In genomic region chr1:213331776-213332175, GRCh38 we compare ENCODE assay signal across 18 cellular contexts.
DNase-seq lines count a peak whose midpoint lies in the region; ATAC-seq and TF ChIP-seq lines count a peak whose summit lies in the region.
"Had no signal": no experiment of that assay in that cellular context is flagged by ENCODE, and none has a peak within 500 bp of the region (broad histone marks: within the 10 kb centered on the region; RNA-seq: fewer than 3 reads in every experiment).

No MANE protein-coding gene starts in this region.

- H3K4me3 Mint-ChIP-seq in endothelial cell (ENCODE audit: unreplicated experiment) = no peak overlapping the region
- H3K4me3 Mint-ChIP-seq: CD4-positive, alpha-beta memory T cell; HFFc6; IgD-negative memory B cell had no signal

- peak overlapping the region; percentile 61 for H3K27ac Mint-ChIP-seq in endothelial cell (ENCODE audit: unreplicated experiment)
- H3K27ac Mint-ChIP-seq: CD4-positive, alpha-beta memory T cell; HFFc6 had no signal

- no peaks in the 10 kb centered on the region for H3K9me3 ChIP-seq in upper lobe of right lung
- H3K9me3 ChIP-seq: A549 had no signal

- H3K9me3 Mint-ChIP-seq in endothelial cell (ENCODE audit: unreplicated experiment) = no peaks in the 10 kb centered on the region
- H3K9me3 Mint-ChIP-seq: CD4-positive, alpha-beta memory T cell; HFFc6; IgD-negative memory B cell had no signal

- H3K27ac ChIP-seq in upper lobe of right lung = no peak overlapping the region
- H3K27ac ChIP-seq: A549, C4-2B had no signal

- H3K27me3 ChIP-seq in upper lobe of right lung = no peaks in the 10 kb centered on the region

- intact Hi-C loops in upper lobe of right lung (cut with DNase I) = no loop called here

- peaks cover 41% of the 10 kb centered on the region for H3K4me1 Mint-ChIP-seq in endothelial cell (ENCODE audit: unreplicated experiment)
- H3K4me1 Mint-ChIP-seq: CD4-positive, alpha-beta memory T cell; IgD-negative memory B cell had no signal

- TF ChIP-seq CTCF in endothelial cell (IDR thresholded peaks at IDR 0.05; ENCODE audit: unreplicated experiment) (no peak), upper lobe of right lung (IDR thresholded peaks at IDR 0.05) (no peak)

- peak; percentile 7 for DNase-seq in CD1c-positive myeloid dendritic cell (ENCODE audit: extremely low spot score)
- DNase-seq in KBM-7 = peak; percentile 2
- DNase-seq in endothelial cell (ENCODE audit: low spot score) = no peak
- DNase-seq in upper lobe of right lung = no peak
- DNase-seq: CD4-positive, alpha-beta memory T cell; DMS153; DMS79; GDM1; GOT3; H7; HFFc6 had no signal

- H3K4me3 ChIP-seq in upper lobe of right lung = no peak overlapping the region
- H3K4me3 ChIP-seq: A549 had no signal

- no peaks in the 10 kb centered on the region for H3K36me3 ChIP-seq in upper lobe of right lung

- no peaks in the 10 kb centered on the region for H3K36me3 Mint-ChIP-seq in endothelial cell (ENCODE audit: low read depth, unreplicated experiment)
- H3K36me3 Mint-ChIP-seq: CD4-positive, alpha-beta memory T cell; IgD-negative memory B cell had no signal

- in situ Hi-C loops in KBM-7 (cut with MboI; ENCODE audit: low pct_unique_long_range_greater_than_20kb, low sequenced_read_pairs) = no loop called here

- ATAC-seq in upper lobe of right lung (peak; percentile 13), HG02763 (IDR thresholded peaks at IDR 0.05; ENCODE audit: unreplicated experiment) (no peak), HG03521 (IDR thresholded peaks at IDR 0.05; ENCODE audit: unreplicated experiment) (no peak)
- ATAC-seq: A549, HCT116, HepG2 had no signal

- no peaks in the 10 kb centered on the region for H3K27me3 Mint-ChIP-seq in endothelial cell (ENCODE audit: unreplicated experiment)

- no peaks in the 10 kb centered on the region for H3K4me1 ChIP-seq in upper lobe of right lung

Comparison
In these comparisons a context has a peak if more than half of its experiments do, and no peak if none do; other contexts are left out.
1. DNase-seq: peak in CD1c-positive myeloid dendritic cell (single experiment) and KBM-7 (single experiment); none in endothelial cell (single experiment) and upper lobe of right lung (single experiment).